In the genomic region with DNA sequence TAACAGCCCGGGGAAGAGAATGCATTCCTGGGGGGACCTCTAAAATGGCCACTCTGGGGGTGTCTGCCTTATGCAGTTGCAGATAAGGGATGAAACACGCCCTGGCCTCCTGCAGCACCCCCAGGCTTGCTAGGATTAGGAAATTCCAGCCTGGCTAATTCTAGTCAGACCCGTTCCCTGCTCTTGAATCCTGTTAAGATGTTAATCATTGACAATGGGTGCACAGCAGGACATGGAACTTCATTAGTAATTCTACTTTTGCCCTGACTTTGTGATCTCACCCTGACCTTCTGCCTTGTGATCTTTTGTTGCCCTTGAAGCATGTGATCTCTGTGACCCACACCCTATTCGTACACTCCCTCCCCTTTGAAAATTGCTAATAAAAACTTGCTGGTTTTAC, we compare ENCODE assay signal across 6 cellular contexts.
A peak's percentile ranks its signal among the peaks of the same experiment; 100 is the strongest.
DNase-seq lines count a peak whose midpoint lies in the region; ATAC-seq and TF ChIP-seq lines count a peak whose summit lies in the region.
"Not testable (repeated sequence)": the region's sequence is repeated elsewhere in the genome, so short reads cannot be mapped to it uniquely, and the experiment has no call there.

No MANE protein-coding gene starts in this region.

- H3K27ac Mint-ChIP-seq in GM23338 (peak overlapping the region; percentile 84; the same call in 1 of the 2 replicates), neural crest cell (ENCODE audit: unreplicated experiment) (peak overlapping the region; percentile 16)
- H3K27ac Mint-ChIP-seq in endodermal cell = not testable (repeated sequence)

- not testable (repeated sequence) for H3K27me3 ChIP-seq in GM23338 (ENCODE audit: insufficient read depth); NT2/D1 (ENCODE audit: insufficient read depth, insufficient read length); endodermal cell (ENCODE audit: control insufficient read depth, insufficient read depth, low read length, poor library complexity, severe bottlenecking)

- H4K20me1 ChIP-seq in GM23338 (replicated peaks; ENCODE audit: insufficient read depth) = not testable (repeated sequence)

- ATAC-seq in GM23338 = not testable (repeated sequence)

- peaks cover 26% of the 10 kb centered on the region for H3K9me3 ChIP-seq in NT2/D1 (ENCODE audit: insufficient read depth, low read length)
- H3K9me3 ChIP-seq in endodermal cell (ENCODE audit: control insufficient read depth, low read length) = peaks cover 23% of the 10 kb centered on the region

- H3K9ac ChIP-seq in NT2/D1 (ENCODE audit: insufficient read length, low read depth); endodermal cell (ENCODE audit: extremely low read depth, low read length, poor library complexity, severe bottlenecking): not testable (repeated sequence)

- 57 to 74% methylated on average over 1 to 4 of the region's 4 CpGs for WGBS in endodermal cell (ENCODE audit: insufficient coverage in 1 of 2, insufficient read length in 1 of 2), 2 experiments

- H3K36me3 Mint-ChIP-seq in GM23338 (ENCODE audit: low read depth) = peaks cover 35% of the 10 kb centered on the region; the same call in 2 of the 3 replicates
- not testable (repeated sequence) for H3K36me3 Mint-ChIP-seq in endodermal cell (ENCODE audit: low read depth); neural crest cell (ENCODE audit: low read depth)

- not testable (repeated sequence) for H3K4me1 Mint-ChIP-seq in GM23338, endodermal cell, neural crest cell

- not testable (repeated sequence) for H3F3A ChIP-seq in GM23338 (replicated peaks; ENCODE audit: low read depth)

- H3K27me3 Mint-ChIP-seq in GM23338 (ENCODE audit: insufficient read depth, low read depth, poor library complexity); endodermal cell (ENCODE audit: insufficient read depth); neural crest cell (ENCODE audit: low read depth): not testable (repeated sequence)

- H3K4me2 ChIP-seq in GM23338 = not testable (repeated sequence)

- not testable (repeated sequence) for TF ChIP-seq CTCF in GM23338 (conservative IDR thresholded peaks at IDR 0.05; ENCODE audit: low read depth in 2 of 2); endodermal cell (conservative IDR thresholded peaks at IDR 0.05); neural crest cell (conservative IDR thresholded peaks at IDR 0.05)

- not testable (repeated sequence) for H3K9me2 ChIP-seq in GM23338 (ENCODE audit: insufficient read depth)

- H2AFZ ChIP-seq in GM23338 = not testable (repeated sequence)

- not testable (repeated sequence) for H3K4me3 ChIP-seq in GM23338; NT2/D1 (ENCODE audit: insufficient read length, low read depth); endodermal cell (ENCODE audit: low read length)

- not testable (repeated sequence) for H3K4me3 Mint-ChIP-seq in GM23338, endodermal cell, neural crest cell

- peaks cover 43% of the 10 kb centered on the region for H3K9me3 Mint-ChIP-seq in GM23338
- H3K9me3 Mint-ChIP-seq in endodermal cell = peaks cover 19% of the 10 kb centered on the region
- H3K9me3 Mint-ChIP-seq in neural crest cell = not testable (repeated sequence)

- peak; percentile 66 for DNase-seq in DMS53 (lab: John Stamatoyannopoulos, UW)
- DNase-seq in GM23338 (ENCODE audit: low spot score) = peak; percentile 67
- peak; percentile 74 for DNase-seq in NT2/D1 (ENCODE audit: low read depth, low spot score)
- DNase-seq in endodermal cell = peak; percentile 54
- peak; percentile 16 for DNase-seq in iPS DF 4.7 (ENCODE audit: extremely low read depth, low spot score)
- not testable (repeated sequence) for DNase-seq in neural crest cell (ENCODE audit: low read depth, low spot score)

- H3K79me2 ChIP-seq in GM23338 (replicated peaks; ENCODE audit: insufficient read depth) = not testable (repeated sequence)

- H3K4me1 ChIP-seq in GM23338 (ENCODE audit: insufficient read depth); NT2/D1 (ENCODE audit: insufficient read depth, insufficient read length); endodermal cell (ENCODE audit: control insufficient read depth, insufficient read depth, low read length): not testable (repeated sequence)

- H3K27ac ChIP-seq in GM23338 (ENCODE audit: low read depth); endodermal cell (ENCODE audit: low read depth, low read length): not testable (repeated sequence)

- H3K36me3 ChIP-seq in GM23338 (ENCODE audit: insufficient read depth); NT2/D1 (ENCODE audit: insufficient read depth, insufficient read length, low read length); endodermal cell (ENCODE audit: control insufficient read depth, insufficient read depth, low read length): not testable (repeated sequence)
